Comparison of ENCODE assay signal across 9 cellular contexts in genomic region chr21:38380391-38381137, GRCh38.
DNase-seq lines count a peak whose midpoint lies in the region; TF ChIP-seq lines count a peak whose summit lies in the region.
"Had no signal": no experiment of that assay in that cellular context is flagged by ENCODE, and none has a peak within 500 bp of the region (broad histone marks: within the 10 kb centered on the region; RNA-seq: fewer than 3 reads in every experiment).

No MANE protein-coding gene starts in this region.

- H3K4me1 ChIP-seq in smooth muscle cell (ENCODE audit: low read depth), result no peaks in the 10 kb centered on the region

- H3K9me3 Mint-ChIP-seq in T-helper 2 cell treated with Interferon-gamma antibody and Interleukin-4, amounts not matched to agents 5 μg/mL and 100 μg/mL, for 36 hours, result peaks cover 4% of the 10 kb centered on the region

- no peaks in the 10 kb centered on the region for H3K9me3 ChIP-seq in smooth muscle cell (replicated peaks; ENCODE audit: low read depth)

- H3K9ac ChIP-seq in smooth muscle cell (ENCODE audit: low read depth), result no peak overlapping the region

- no peaks in the 10 kb centered on the region for H3K27me3 ChIP-seq in smooth muscle cell (ENCODE audit: low read depth)

- 67% methylated on average over 6 of the region's 6 CpGs for WGBS in smooth muscle cell (ENCODE audit: low lambda C conversion rate)

- no peaks in the 10 kb centered on the region for H3K36me3 ChIP-seq in smooth muscle cell (ENCODE audit: low read depth)

- H3K4me3 ChIP-seq in NB4 (ENCODE audit: low read depth, low read length), result no peak overlapping the region
- H3K4me3 ChIP-seq in choroid plexus epithelial cell (ENCODE audit: low read depth, low read length), result no peak overlapping the region
- no peak overlapping the region for H3K4me3 ChIP-seq in smooth muscle cell

- no peak overlapping the region for H3K4me2 ChIP-seq in smooth muscle cell

- no peak for TF ChIP-seq CTCF in NB4 (IDR thresholded peaks at IDR 0.05; ENCODE audit: low read depth, low read length)
- TF ChIP-seq CTCF in choroid plexus epithelial cell (conservative IDR thresholded peaks at IDR 0.05; ENCODE audit: low read depth, low read length), result peak; percentile 54
- peak; percentile 31 for TF ChIP-seq CTCF in smooth muscle cell (IDR thresholded peaks at IDR 0.05; ENCODE audit: borderline replicate concordance, insufficient read depth, poor library complexity, severe bottlenecking)

- H3F3A ChIP-seq in smooth muscle cell (ENCODE audit: low read depth), result no peaks in the 10 kb centered on the region

- no peak overlapping the region for H2AFZ ChIP-seq in smooth muscle cell (ENCODE audit: low read depth)

- no peak overlapping the region for H3K27ac Mint-ChIP-seq in T-helper 2 cell treated with Interferon-gamma antibody and Interleukin-4, amounts not matched to agents 5 μg/mL and 100 μg/mL, for 36 hours

- no peaks in the 10 kb centered on the region for H3K79me2 ChIP-seq in smooth muscle cell (ENCODE audit: low read depth)

- H4K20me1 ChIP-seq in smooth muscle cell (ENCODE audit: low read depth), result no peaks in the 10 kb centered on the region

- H3K36me3 Mint-ChIP-seq in T-helper 2 cell treated with Interferon-gamma antibody and Interleukin-4, amounts not matched to agents 5 μg/mL and 100 μg/mL, for 36 hours (ENCODE audit: low read depth), result peaks cover 3% of the 10 kb centered on the region

- H3K4me3 Mint-ChIP-seq in T-helper 2 cell treated with Interferon-gamma antibody and Interleukin-4, amounts not matched to agents 5 μg/mL and 100 μg/mL, for 36 hours, result no peak overlapping the region

- H3K4me1 Mint-ChIP-seq in T-helper 2 cell treated with Interferon-gamma antibody and Interleukin-4, amounts not matched to agents 5 μg/mL and 100 μg/mL, for 36 hours (ENCODE audit: low read depth), result peaks cover 7% of the 10 kb centered on the region

- H3K27ac ChIP-seq in smooth muscle cell (ENCODE audit: low read depth), result no peak overlapping the region

- peaks cover 35% of the 10 kb centered on the region for H3K27me3 Mint-ChIP-seq in T-helper 2 cell treated with Interferon-gamma antibody and Interleukin-4, amounts not matched to agents 5 μg/mL and 100 μg/mL, for 36 hours (ENCODE audit: low read depth)

- DNase-seq in SIG-M5 treated with dmso at 0.1 percent for 504 hours (lab: John Stamatoyannopoulos, UW; ENCODE audit: unreplicated experiment) (peak; percentile 30), SIG-M5 (lab: John Stamatoyannopoulos, UW) (no peak), NB4 (ENCODE audit: low read depth) (peak; percentile 54), choroid plexus epithelial cell (ENCODE audit: low read depth) (peak; percentile 62), smooth muscle cell (lab: John Stamatoyannopoulos, UW; ENCODE audit: unreplicated experiment) (no peak), NK-92 (lab: John Stamatoyannopoulos, UW; ENCODE audit: unreplicated experiment) (no peak), NCI-H510A (lab: John Stamatoyannopoulos, UW) (no peak)
- DNase-seq in T-helper 2 cell treated with Interferon-gamma antibody and Interleukin-4, amounts not matched to agents 5 μg/mL and 100 μg/mL, for 36 hours (ENCODE audit: low spot score), result no peak
- DNase-seq: activated CD8-positive, alpha-beta memory T cell treated with anti-CD3 and anti-CD28 coated beads for 24 hours had no signal

- TF ChIP-seq POLR2A in NB4 (IDR thresholded peaks at IDR 0.05; ENCODE audit: extremely low read depth, insufficient read length), result no peak

Comparison
In these comparisons a context has a peak if more than half of its experiments do, and no peak if none do; other contexts are left out.
1. DNase-seq: peak in SIG-M5 treated with dmso at 0.1 percent for 504 hours (single experiment), NB4 (single experiment) and choroid plexus epithelial cell (single experiment); none in SIG-M5 (single experiment), smooth muscle cell (single experiment), T-helper 2 cell treated with Interferon-gamma antibody and Interleukin-4, amounts not matched to agents 5 μg/mL and 100 μg/mL, for 36 hours (single experiment), NK-92 (single experiment) and NCI-H510A (single experiment).